8 cellular contexts compared by ENCODE assay signal in the genomic region with DNA sequence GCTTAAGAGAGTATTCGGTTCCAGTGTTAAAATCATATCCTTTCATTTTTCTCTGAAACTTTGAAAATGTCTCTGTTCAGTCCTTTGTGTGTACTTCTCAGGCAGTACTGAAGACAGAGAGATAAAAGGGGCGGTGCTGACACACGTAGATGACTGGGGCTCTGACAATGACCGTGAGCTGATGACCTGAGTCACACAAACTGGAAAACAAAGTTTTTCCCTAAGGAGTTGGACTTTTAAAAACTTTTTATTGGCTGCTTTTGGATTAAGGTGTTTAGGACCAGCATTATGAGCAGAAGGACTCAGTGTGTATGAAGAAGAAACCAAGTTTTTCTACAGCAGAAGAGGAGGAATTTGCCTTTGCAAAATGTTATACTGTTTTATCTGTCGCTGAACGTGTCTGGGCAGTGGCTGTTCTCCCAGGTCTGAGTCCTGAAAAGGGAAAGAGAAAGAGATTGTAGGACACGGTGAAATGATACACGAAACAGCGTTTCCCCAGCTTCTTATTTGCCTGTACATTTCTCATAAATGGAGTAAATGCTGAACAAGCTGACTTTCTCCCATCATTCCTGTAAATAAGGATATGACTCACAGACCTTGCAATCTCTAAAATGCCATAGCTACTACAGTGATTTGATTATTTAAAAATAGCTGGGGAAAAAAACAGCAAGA. TPM values are rescaled to one million over a fixed set of nuclear protein-coding genes. Genes with fewer than 3 reads are reported as not detected.
A peak's percentile ranks its signal among the peaks of the same experiment; 100 is the strongest.
DNase-seq lines count a peak whose midpoint lies in the region; ATAC-seq lines count a peak whose summit lies in the region.

No MANE protein-coding gene starts in this region.

- peak; percentile 62 to 87 for ATAC-seq in activated naive CD4-positive, alpha-beta T cell treated with anti-CD3 and anti-CD28 coated beads, Interleukin-2, amount 50 U/mL, for 72 hours

- DNase-seq in activated naive CD4-positive, alpha-beta T cell treated with anti-CD3 and anti-CD28 coated beads, Interleukin-2, amount 50 U/mL, for 72 hours (ENCODE audit: low spot score in 2 of 2): no peak
- DNase-seq in activated naive CD4-positive, alpha-beta T cell treated with anti-CD3 and anti-CD28 coated beads, Interleukin-2, amount 50 U/mL, for 16 hours: no peak
- DNase-seq in SJCRH30 (peak; percentile 32 to 55), fibroblast of peridontal ligament (ENCODE audit: extremely low read depth) (peak; percentile 94), pulmonary artery endothelial cell (ENCODE audit: low read depth, low spot score) (peak; percentile 79), superior temporal gyrus (ENCODE audit: extremely low spot score) (no peak), HAP-1 (ENCODE audit: low spot score in 2 of 2) (no peak), T-helper 9 cell (no peak)

- H3K4me3 ChIP-seq in SJCRH30: peak overlapping the region; percentile 52
- no peak overlapping the region for H3K4me3 ChIP-seq in HAP-1

- H3K9me3 Mint-ChIP-seq in activated naive CD4-positive, alpha-beta T cell treated with anti-CD3 and anti-CD28 coated beads, Interleukin-2, amount 50 U/mL, for 72 hours: peaks cover 0 to 8% of the 10 kb centered on the region in 2 donors

- no peaks in the 10 kb centered on the region for H3K9me3 ChIP-seq in SJCRH30 (replicated peaks)
- H3K9me3 ChIP-seq in HAP-1: no peaks in the 10 kb centered on the region

- 0 out of 2 replicates have a peak, but pooled peaks cover 2% of the 10 kb centered on the region for H3K4me1 ChIP-seq in SJCRH30
- H3K4me1 ChIP-seq in HAP-1: no peaks in the 10 kb centered on the region

- H3K27ac ChIP-seq in SJCRH30: peak overlapping the region; percentile 65

- H3K36me3 ChIP-seq in SJCRH30 (no peaks in the 10 kb centered on the region), HAP-1 (replicated peaks) (no peaks in the 10 kb centered on the region)

- H3K27ac Mint-ChIP-seq in activated naive CD4-positive, alpha-beta T cell treated with anti-CD3 and anti-CD28 coated beads, Interleukin-2, amount 50 U/mL, for 72 hours: peak overlapping the region; percentile 73 to 81

- H3K36me3 Mint-ChIP-seq in activated naive CD4-positive, alpha-beta T cell treated with anti-CD3 and anti-CD28 coated beads, Interleukin-2, amount 50 U/mL, for 72 hours: peaks cover 0 to 10% of the 10 kb centered on the region in 2 donors

- in situ Hi-C loops in HAP-1 (cut with MboI; ENCODE audit: low sequenced_read_pairs): no loop called here

- no peaks in the 10 kb centered on the region for H3K27me3 ChIP-seq in SJCRH30
- H3K27me3 ChIP-seq in HAP-1 (ENCODE audit: low read depth): peaks cover 5% of the 10 kb centered on the region; the same call in 1 of the 2 replicates

RNA-seq across cellular contexts. Expression of a gene that starts 51.5 kb away (rescaled TPM):
- 1 to 10 TPM; 5.4 to 8.6 TPM for total RNA-seq in activated naive CD4-positive, alpha-beta T cell treated with anti-CD3 and anti-CD28 coated beads, Interleukin-2, amount 50 U/mL, for 72 hours
- total RNA-seq in SJCRH30 (2014; rRNA removed; shearing (Covaris generic)): 20.2 and 24.0 TPM in 2 replicates
- 6.6 and 7.6 TPM in 2 replicates for total RNA-seq in pulmonary artery endothelial cell

Comparison
In these comparisons a context has a peak if more than half of its experiments do, and no peak if none do; other contexts are left out.
1. DNase-seq: peak in SJCRH30 (2 of 2), fibroblast of peridontal ligament (single experiment) and pulmonary artery endothelial cell (single experiment); none in activated naive CD4-positive, alpha-beta T cell treated with anti-CD3 and anti-CD28 coated beads, Interleukin-2, amount 50 U/mL, for 72 hours (0 of 2), activated naive CD4-positive, alpha-beta T cell treated with anti-CD3 and anti-CD28 coated beads, Interleukin-2, amount 50 U/mL, for 16 hours (single experiment), superior temporal gyrus (single experiment), HAP-1 (0 of 2) and T-helper 9 cell (single experiment).